Comparison of ENCODE assay signal across 8 cellular contexts in genomic region chr6:169725270-169726048, GRCh38. TPM values are rescaled to one million over a fixed set of nuclear protein-coding genes. Genes with fewer than 3 reads are reported as not detected.
DNase-seq lines count a peak whose midpoint lies in the region.

No MANE protein-coding gene starts in this region.

- peak; percentile 43 for DNase-seq in D341Med (ENCODE audit: low spot score)
- peak; percentile 38 for DNase-seq in MG63
- DNase-seq in activated T-helper 2 cell treated with anti-CD3 and anti-CD28 coated beads, Interferon-gamma antibody, Interleukin-2, Interleukin-4, amounts not matched to agents 10 μg/mL and 5 μg/mL and 100 μg/mL, durations not matched to agents 14 hours and 24 hours and 36 hours (ENCODE audit: low spot score), result no peak
- DNase-seq in head of caudate nucleus, result peak in 41 of 42 donors; percentile 14 to 74 (median 41)
- DNase-seq in occipital lobe (lab: John Stamatoyannopoulos, UW), result peak; percentile 42
- no peak for DNase-seq in activated effector memory CD4-positive, alpha-beta T cell treated with anti-CD3 and anti-CD28 coated beads, Interleukin-2, amount 50 U/mL, for 16 hours
- DNase-seq in GM19240 (ENCODE audit: insufficient read length, low spot score), result no peak
- no peak for DNase-seq in OCI-M2 (lab: John Stamatoyannopoulos, UW; ENCODE audit: unreplicated experiment)

- peaks cover 15% of the 10 kb centered on the region for H3K36me3 Mint-ChIP-seq in activated T-helper 2 cell treated with anti-CD3 and anti-CD28 coated beads, Interferon-gamma antibody, Interleukin-2, Interleukin-4, amounts not matched to agents 10 μg/mL and 5 μg/mL and 100 μg/mL, durations not matched to agents 14 hours and 24 hours and 36 hours (ENCODE audit: low read depth)

- H3K9me3 ChIP-seq in MG63, result no peaks in the 10 kb centered on the region

- H3K9me3 Mint-ChIP-seq in activated T-helper 2 cell treated with anti-CD3 and anti-CD28 coated beads, Interferon-gamma antibody, Interleukin-2, Interleukin-4, amounts not matched to agents 10 μg/mL and 5 μg/mL and 100 μg/mL, durations not matched to agents 14 hours and 24 hours and 36 hours, result no peaks in the 10 kb centered on the region

- H3K27me3 ChIP-seq in MG63, result no peaks in the 10 kb centered on the region

- H3K27me3 Mint-ChIP-seq in activated T-helper 2 cell treated with anti-CD3 and anti-CD28 coated beads, Interferon-gamma antibody, Interleukin-2, Interleukin-4, amounts not matched to agents 10 μg/mL and 5 μg/mL and 100 μg/mL, durations not matched to agents 14 hours and 24 hours and 36 hours (ENCODE audit: low read depth), result peaks cover 2% of the 10 kb centered on the region

- H3K4me3 ChIP-seq in MG63, result peak overlapping the region; percentile 49

- H3K4me1 Mint-ChIP-seq in activated T-helper 2 cell treated with anti-CD3 and anti-CD28 coated beads, Interferon-gamma antibody, Interleukin-2, Interleukin-4, amounts not matched to agents 10 μg/mL and 5 μg/mL and 100 μg/mL, durations not matched to agents 14 hours and 24 hours and 36 hours (ENCODE audit: low read depth), result peaks cover 27% of the 10 kb centered on the region

- peaks cover 3% of the 10 kb centered on the region; the same call in 1 of the 2 replicates for H3K36me3 ChIP-seq in MG63

- H3K27ac Mint-ChIP-seq in activated T-helper 2 cell treated with anti-CD3 and anti-CD28 coated beads, Interferon-gamma antibody, Interleukin-2, Interleukin-4, amounts not matched to agents 10 μg/mL and 5 μg/mL and 100 μg/mL, durations not matched to agents 14 hours and 24 hours and 36 hours, result peak overlapping the region; percentile 85

- intact Hi-C loops in activated T-helper 2 cell treated with anti-CD3 and anti-CD28 coated beads, Interferon-gamma antibody, Interleukin-2, Interleukin-4, amounts not matched to agents 10 μg/mL and 5 μg/mL and 100 μg/mL, durations not matched to agents 14 hours and 24 hours and 36 hours (cut with micrococcal nuclease), result loop anchor here (2.0 to 10.0 kb wide), 2 partner anchors 195 to 569 kb away; partner anchors contain the start of gene DLL1
- intact Hi-C loops in head of caudate nucleus (cut with DNase I), result no loop called here

- H3K4me3 Mint-ChIP-seq in activated T-helper 2 cell treated with anti-CD3 and anti-CD28 coated beads, Interferon-gamma antibody, Interleukin-2, Interleukin-4, amounts not matched to agents 10 μg/mL and 5 μg/mL and 100 μg/mL, durations not matched to agents 14 hours and 24 hours and 36 hours (ENCODE audit: low read depth), result peak overlapping the region; percentile 83

RNA-seq across cellular contexts. Expression of gene PHF10, which starts 1.2 kb away (rescaled TPM):
- total RNA-seq in MG63 (2014; rRNA removed; shearing (Covaris generic); ENCODE audit: low replicate concordance), result 36.6 and 40.6 TPM in 2 replicates
- total RNA-seq in activated T-helper 2 cell treated with anti-CD3 and anti-CD28 coated beads, Interferon-gamma antibody, Interleukin-2, Interleukin-4, amounts not matched to agents 10 μg/mL and 5 μg/mL and 100 μg/mL, durations not matched to agents 14 hours and 24 hours and 36 hours, result 94.5 and 95.3 TPM in 2 replicates
- total RNA-seq in occipital lobe, result 29.5 TPM

RNA-seq across cellular contexts. Expression of gene C6orf120, which starts 23.5 kb away (rescaled TPM):
- 12.7 and 15.3 TPM in 2 replicates for total RNA-seq in MG63 (2014; rRNA removed; shearing (Covaris generic); ENCODE audit: low replicate concordance)
- total RNA-seq in activated T-helper 2 cell treated with anti-CD3 and anti-CD28 coated beads, Interferon-gamma antibody, Interleukin-2, Interleukin-4, amounts not matched to agents 10 μg/mL and 5 μg/mL and 100 μg/mL, durations not matched to agents 14 hours and 24 hours and 36 hours, result 18.9 and 19.6 TPM in 2 replicates
- total RNA-seq in occipital lobe, result 24.3 TPM

RNA-seq across cellular contexts. Expression of gene WDR27, which starts 23.6 kb away (rescaled TPM):
- total RNA-seq in MG63 (2014; rRNA removed; shearing (Covaris generic); ENCODE audit: low replicate concordance), result 14.6 and 18.0 TPM in 2 replicates
- total RNA-seq in activated T-helper 2 cell treated with anti-CD3 and anti-CD28 coated beads, Interferon-gamma antibody, Interleukin-2, Interleukin-4, amounts not matched to agents 10 μg/mL and 5 μg/mL and 100 μg/mL, durations not matched to agents 14 hours and 24 hours and 36 hours, result 35.0 and 35.9 TPM in 2 replicates
- total RNA-seq in occipital lobe, result 31.5 TPM

RNA-seq across cellular contexts. Expression of gene DYNLT2, which starts 25.9 kb away (rescaled TPM):
- 0.10 TPM in 1 of 2 replicates, not detected in the other for total RNA-seq in MG63 (2014; rRNA removed; shearing (Covaris generic); ENCODE audit: low replicate concordance)
- 1.9 and 2.1 TPM in 2 replicates for total RNA-seq in activated T-helper 2 cell treated with anti-CD3 and anti-CD28 coated beads, Interferon-gamma antibody, Interleukin-2, Interleukin-4, amounts not matched to agents 10 μg/mL and 5 μg/mL and 100 μg/mL, durations not matched to agents 14 hours and 24 hours and 36 hours
- total RNA-seq in occipital lobe, result 2.8 TPM

RNA-seq across cellular contexts. Expression of gene ERMARD, which starts 26.0 kb away (rescaled TPM):
- total RNA-seq in MG63 (2014; rRNA removed; shearing (Covaris generic); ENCODE audit: low replicate concordance), result 22.5 and 39.6 TPM in 2 replicates
- total RNA-seq in activated T-helper 2 cell treated with anti-CD3 and anti-CD28 coated beads, Interferon-gamma antibody, Interleukin-2, Interleukin-4, amounts not matched to agents 10 μg/mL and 5 μg/mL and 100 μg/mL, durations not matched to agents 14 hours and 24 hours and 36 hours, result 24.5 and 25.9 TPM in 2 replicates
- 25.3 TPM for total RNA-seq in occipital lobe

Comparison
In these comparisons a context has a peak if more than half of its experiments do, and no peak if none do; other contexts are left out.
1. DNase-seq: peak in D341Med (single experiment), MG63 (single experiment), head of caudate nucleus (41 of 42) and occipital lobe (single experiment); none in activated T-helper 2 cell treated with anti-CD3 and anti-CD28 coated beads, Interferon-gamma antibody, Interleukin-2, Interleukin-4, amounts not matched to agents 10 μg/mL and 5 μg/mL and 100 μg/mL, durations not matched to agents 14 hours and 24 hours and 36 hours (single experiment), activated effector memory CD4-positive, alpha-beta T cell treated with anti-CD3 and anti-CD28 coated beads, Interleukin-2, amount 50 U/mL, for 16 hours (single experiment), GM19240 (single experiment) and OCI-M2 (single experiment).